In genomic region chr12:51980051-51980808, GRCh38 we compare ENCODE assay signal across 1 cellular context.
TF ChIP-seq lines count a peak whose summit lies in the region.

No MANE protein-coding gene starts in this region.

TF ChIP-seq in HepG2, 621 proteins besides CTCF, POLR2A, EP300 and RAD21 (continued from another document):
- TF ChIP-seq ARID4A (CRISPR knock-in tag; IDR thresholded peaks at IDR 0.05; ENCODE audit: borderline replicate concordance) (0 out of 2 replicates have a peak, but pooled peaks have one; percentile 16), SOX13 (IDR thresholded peaks at IDR 0.05) (no peak), SOX13 (CRISPR knock-in tag; conservative IDR thresholded peaks at IDR 0.05 in 1 of 2, IDR thresholded peaks at IDR 0.05 in 1 of 2) (0 out of 4 replicates have a peak, but pooled peaks of 1 of the 2 experiments have one; percentile 18), CENPX (CRISPR knock-in tag; IDR thresholded peaks at IDR 0.05) (no peak), ELF3 (CRISPR knock-in tag; IDR thresholded peaks at IDR 0.05) (0 out of 2 replicates have a peak, but pooled peaks have one; percentile 17), SMC3 (IDR thresholded peaks at IDR 0.05; ENCODE audit: low read length) (peak; percentile 90)
